ENCODE assay signal across 20 cellular contexts in genomic region chr6:24501914-24502313, GRCh38. TPM values are rescaled to one million over a fixed set of nuclear protein-coding genes. Genes with fewer than 3 reads are reported as not detected.
DNase-seq lines count a peak whose midpoint lies in the region; ATAC-seq, FAIRE-seq and TF ChIP-seq lines count a peak whose summit lies in the region.
"Had no signal": no experiment of that assay in that cellular context is flagged by ENCODE, and none has a peak within 500 bp of the region (broad histone marks: within the 10 kb centered on the region; RNA-seq: fewer than 3 reads in every experiment).

No MANE protein-coding gene starts in this region.

- no peaks in the 10 kb centered on the region for H3K79me1 ChIP-seq in IMR-90 (ENCODE audit: low read depth in 1 of 2, low read length in 2 of 2)

- DNase-seq in HepG2 (ENCODE audit: low spot score) (peak; percentile 49), right lobe of liver (no peak), IMR-90 (no peak), mucosa of descending colon (peak in 1 of 3 donors; percentile 32), lower lobe of right lung (no peak), NCI-H2081 treated with DMSO at 0.1 percent for 48 hours (lab: John Stamatoyannopoulos, UW) (no peak)
- DNase-seq in CD4-positive, alpha-beta T cell = no peak
- DNase-seq: AML-193; CD4-positive, alpha-beta memory T cell; DMS 273 treated with DMSO at 0.1 percent for 48 hours; DMS79 treated with DMSO at 0.1 percent for 48 hours; GF-D8; GM23248; HCEC 1CT; Kasumi-1; KG1 had no signal

- H2AK5ac ChIP-seq in IMR-90 (ENCODE audit: low read depth, low read length) = no peak overlapping the region

- dilution Hi-C loops in IMR-90 (cut with HindIII; ENCODE audit: low sequenced_read_pairs, unreplicated experiment) = no loop called here

- no peak overlapping the region for H2AFZ ChIP-seq in HepG2 (ENCODE audit: low read length)
- no peak overlapping the region for H2AFZ ChIP-seq in IMR-90 (replicated peaks; ENCODE audit: low read length, poor library complexity)
- H2AFZ ChIP-seq: GM23248 had no signal

- H3K18ac ChIP-seq in IMR-90 (ENCODE audit: low read depth, low read length) = no peak overlapping the region

- H3K27ac ChIP-seq in HepG2 (ENCODE audit: extremely low read length, insufficient read depth, low read length) = no peak overlapping the region
- H3K27ac ChIP-seq in right lobe of liver = no peak overlapping the region
- H3K27ac ChIP-seq in IMR-90 (ENCODE audit: insufficient read depth, low read length) = no peak overlapping the region
- H3K27ac ChIP-seq in CD4-positive, alpha-beta T cell (ENCODE audit: low read depth, low read length) = no peak overlapping the region
- H3K27ac ChIP-seq in lower lobe of right lung = no peak overlapping the region
- H3K27ac ChIP-seq: C4-2B, GM23248, HL-60 had no signal

- no peak overlapping the region for H3K56ac ChIP-seq in IMR-90 (ENCODE audit: extremely low read depth, insufficient read depth, low read length)

- CTCF ChIA-PET in HepG2 (lab: Yijun Ruan, JAX; ENCODE audit: low intra/inter-chr PET ratio, low total read pairs) = no interaction called here
- CTCF ChIA-PET in IMR-90 (lab: Yijun Ruan, JAX) = interaction anchor here (1.4 kb wide), 2 partner anchors 10 to 19 kb away, joined by 3 read pairs; no protein-coding TSS in a partner anchor
- CTCF ChIA-PET in CD4-positive, alpha-beta T cell (lab: Charles Lee) = interaction anchor here (0.6 kb wide), 1 partner anchor 262 kb away, joined by 3 read pairs; no protein-coding TSS in a partner anchor

- no peak overlapping the region for H4K8ac ChIP-seq in IMR-90 (ENCODE audit: low read depth in 2 of 2, low read length in 2 of 2)

- no peak overlapping the region for H3K27ac Mint-ChIP-seq in CD4-positive, alpha-beta T cell

- no peak overlapping the region for H2BK15ac ChIP-seq in IMR-90 (ENCODE audit: low read depth, low read length)

- POLR2A ChIA-PET in HepG2 (lab: Yijun Ruan, JAX) = interaction anchor here (0.6 to 1.3 kb wide), 2 partner anchors 19 to 127 kb away, joined by 3 to 4 read pairs; no protein-coding TSS in a partner anchor
- POLR2A ChIA-PET in IMR-90 (lab: Charles Lee; ENCODE audit: unreplicated experiment) = no interaction called here
- POLR2A ChIA-PET in CD4-positive, alpha-beta T cell (lab: Charles Lee) = no interaction called here

- TF ChIP-seq CTCF in HepG2 (CRISPR knock-in tag; IDR thresholded peaks at IDR 0.05) (no peak), right lobe of liver (IDR thresholded peaks at IDR 0.05) (no peak), IMR-90 (conservative IDR thresholded peaks at IDR 0.05; ENCODE audit: low read depth, low read length) (no peak), mucosa of descending colon (IDR thresholded peaks at IDR 0.05) (no peak), lower lobe of right lung (IDR thresholded peaks at IDR 0.05) (no peak)
- TF ChIP-seq CTCF in CD4-positive, alpha-beta T cell (IDR thresholded peaks at IDR 0.05) = no peak

- no peak overlapping the region for H3K4me3 Mint-ChIP-seq in CD4-positive, alpha-beta T cell
- H3K4me3 Mint-ChIP-seq: CD4-positive, alpha-beta memory T cell had no signal

- peak overlapping the region; percentile 65 for H2AK9ac ChIP-seq in IMR-90 (replicated peaks; ENCODE audit: low read depth, low read length, poor library complexity)

- no peaks in the 10 kb centered on the region for H3K27me3 Mint-ChIP-seq in CD4-positive, alpha-beta T cell
- H3K27me3 Mint-ChIP-seq: CD4-positive, alpha-beta memory T cell had no signal

- H2BK5ac ChIP-seq in IMR-90 (ENCODE audit: low read depth, low read length, poor library complexity, severe bottlenecking) = no peak overlapping the region

- H4K20me1 ChIP-seq in HepG2 (ENCODE audit: insufficient read depth, low read length) = no peaks in the 10 kb centered on the region
- H4K20me1 ChIP-seq in IMR-90 (ENCODE audit: insufficient read depth, low read length) = no peaks in the 10 kb centered on the region

- no peak overlapping the region for H2BK120ac ChIP-seq in IMR-90 (ENCODE audit: low read depth, low read length)

- ATAC-seq in HepG2 (no peak), right lobe of liver (no peak), IMR-90 (ENCODE audit: low read depth) (no peak), mucosa of descending colon (peak; percentile 60), lower lobe of right lung (no peak)
- ATAC-seq in CD4-positive, alpha-beta T cell (ENCODE audit: poor library complexity) = no peak

- peaks cover 58% of the 10 kb centered on the region for H3K36me3 Mint-ChIP-seq in CD4-positive, alpha-beta T cell (ENCODE audit: low read depth)

- H3K9me3 Mint-ChIP-seq in CD4-positive, alpha-beta T cell = peaks cover 1% of the 10 kb centered on the region

- H4K5ac ChIP-seq in IMR-90 (ENCODE audit: low read depth, low read length) = no peak overlapping the region

- H3K4me3 ChIP-seq in HepG2 (replicated peaks in 1 of 3; ENCODE audit: insufficient read depth in 1 of 3, low read depth in 2 of 3, low read length in 3 of 3) (no peak overlapping the region), right lobe of liver (no peak overlapping the region), IMR-90 (ENCODE audit: insufficient read depth, low read depth, low read length) (no peak overlapping the region), mucosa of descending colon (no peak overlapping the region), lower lobe of right lung (no peak overlapping the region)
- H3K4me3 ChIP-seq: GM23248 had no signal

- H3K9ac ChIP-seq in HepG2 (ENCODE audit: insufficient read depth, low read depth, low read length) (no peak overlapping the region), IMR-90 (ENCODE audit: low read depth, low read length) (no peak overlapping the region)
- H3K9ac ChIP-seq: GM23248 had no signal

- BruUV-seq in HepG2 (replicated peaks; lab: Mats Ljungman, UMichigan) (no TSS peak), IMR-90 (replicated peaks; lab: Mats Ljungman, UMichigan) (no TSS peak)

- FAIRE-seq in HepG2 (lab: Jason Lieb, UNC) = peak; percentile 85
- FAIRE-seq: A204.1, H54 had no signal

- H3K4me1 Mint-ChIP-seq in CD4-positive, alpha-beta T cell (ENCODE audit: low read depth) = peaks cover 12% of the 10 kb centered on the region

- H3K23ac ChIP-seq in IMR-90 (ENCODE audit: low read depth, low read length) = no peak overlapping the region

- H3K4me2 ChIP-seq in HepG2 (ENCODE audit: low read depth, low read length) (no peak overlapping the region), IMR-90 (ENCODE audit: low read depth, low read length) (no peak overlapping the region)

- in situ Hi-C loops in HepG2 (cut with HindIII; ENCODE audit: extremely low pct_ligation_motif_present, low pct_unique_long_range_greater_than_20kb) (no loop called here), IMR-90 (cut with MboI; ENCODE audit: low sequenced_read_pairs) (no loop called here)

- no peak for TF ChIP-seq EP300 in HepG2 (IDR thresholded peaks at IDR 0.05; ENCODE audit: low read depth in 2 of 2, low read length in 2 of 2)
- no peak for TF ChIP-seq EP300 in HepG2 (CRISPR knock-in tag; IDR thresholded peaks at IDR 0.05; ENCODE audit: borderline replicate concordance)

- H3K4ac ChIP-seq in IMR-90 (ENCODE audit: low read depth, low read length) = no peak overlapping the region

- no peak overlapping the region for H2BK20ac ChIP-seq in IMR-90 (ENCODE audit: low read depth, low read length)

- H3K79me2 ChIP-seq in HepG2 (ENCODE audit: insufficient read depth, low read length) = no peaks in the 10 kb centered on the region

- peaks cover 2 to 10% of the 10 kb centered on the region in 2 experiments for H3K36me3 ChIP-seq in HepG2 (replicated peaks in 1 of 2; ENCODE audit: control insufficient read depth in 1 of 2, insufficient read depth in 2 of 2, low read length in 2 of 2)
- no peaks in the 10 kb centered on the region for H3K36me3 ChIP-seq in right lobe of liver
- H3K36me3 ChIP-seq in IMR-90 (ENCODE audit: control insufficient read depth, insufficient read depth, low read length) = no peaks in the 10 kb centered on the region
- no peaks in the 10 kb centered on the region for H3K36me3 ChIP-seq in mucosa of descending colon (ENCODE audit: low read depth)
- H3K36me3 ChIP-seq in lower lobe of right lung = peaks cover 6% of the 10 kb centered on the region

- H3K9me1 ChIP-seq in IMR-90 (ENCODE audit: insufficient read depth, low read length) = no peaks in the 10 kb centered on the region

- H4K91ac ChIP-seq in IMR-90 (ENCODE audit: insufficient read depth, low read depth, low read length) = no peak overlapping the region

- H3K9me3 ChIP-seq in HepG2 (ENCODE audit: low read length) (no peaks in the 10 kb centered on the region), right lobe of liver (no peaks in the 10 kb centered on the region), IMR-90 (ENCODE audit: control insufficient read depth, insufficient read depth, low read length) (no peaks in the 10 kb centered on the region), mucosa of descending colon (no peaks in the 10 kb centered on the region), lower lobe of right lung (no peaks in the 10 kb centered on the region)
- H3K9me3 ChIP-seq in CD4-positive, alpha-beta T cell (ENCODE audit: control insufficient read depth, low read length) = no peaks in the 10 kb centered on the region

- H3K14ac ChIP-seq in IMR-90 (replicated peaks; ENCODE audit: low read depth, low read length) = no peak overlapping the region

- intact Hi-C loops in HepG2 (cut with micrococcal nuclease; ENCODE audit: unreplicated experiment) (no loop called here), right lobe of liver (cut with DNase I) (no loop called here), IMR-90 (cut with micrococcal nuclease) (no loop called here), mucosa of descending colon (cut with DNase I, micrococcal nuclease) (no loop called here), lower lobe of right lung (cut with DNase I) (no loop called here)
- intact Hi-C loops in CD4-positive, alpha-beta T cell (cut with DNase I, micrococcal nuclease) = no loop called here

- H3K4me1 ChIP-seq in HepG2 (ENCODE audit: insufficient read depth, low read length) (peaks cover 29% of the 10 kb centered on the region), right lobe of liver (peaks cover 0 to 8% (median 4%) of the 10 kb centered on the region in 4 donors), IMR-90 (ENCODE audit: control insufficient read depth, insufficient read depth, low read length) (no peaks in the 10 kb centered on the region), mucosa of descending colon (ENCODE audit: low read depth) (peaks cover 7% of the 10 kb centered on the region), lower lobe of right lung (no peaks in the 10 kb centered on the region)

- no peak for TF ChIP-seq RAD21 in HepG2 (CRISPR knock-in tag; IDR thresholded peaks at IDR 0.05)
- TF ChIP-seq RAD21 in IMR-90 (IDR thresholded peaks at IDR 0.05; ENCODE audit: low read length) = no peak

- H3K27me3 ChIP-seq in HepG2 (ENCODE audit: control insufficient read depth in 1 of 2, insufficient read depth in 2 of 2, low read length in 2 of 2) (no peaks in the 10 kb centered on the region), right lobe of liver (no peaks in the 10 kb centered on the region), IMR-90 (ENCODE audit: control insufficient read depth, insufficient read depth, low read length) (no peaks in the 10 kb centered on the region; the same call in 1 of the 2 replicates), lower lobe of right lung (ENCODE audit: low read depth) (no peaks in the 10 kb centered on the region)
- no peaks in the 10 kb centered on the region for H3K27me3 ChIP-seq in CD4-positive, alpha-beta T cell (ENCODE audit: control insufficient read depth, insufficient read depth, low read length)

- TF ChIP-seq POLR2A in HepG2 (IDR thresholded peaks at IDR 0.05; ENCODE audit: insufficient read depth in 1 of 2, low read depth in 2 of 2, low read length in 2 of 2) (no peak), right lobe of liver (IDR thresholded peaks at IDR 0.05) (no peak), IMR-90 (IDR thresholded peaks at IDR 0.05; ENCODE audit: low read depth, low read length) (no peak)

RNA-seq across cellular contexts. Expression of gene ALDH5A1, which starts 7.1 kb away (rescaled TPM):
- total RNA-seq in HepG2 (2016; rRNA removed; fragmentation: Illumina TruSeq; extraction: Trizol) (27.6 and 32.5 TPM in 2 replicates), right lobe of liver (10 to 100 TPM; 24.2 to 71.0 (median 47.2) TPM), IMR-90 (2012; rRNA removed) (0.28 and 0.36 TPM in 2 replicates), mucosa of descending colon (10 to 100 TPM in 1 of 3 donors, 1 to 10 TPM in 2; 5.9 to 18.2 (median 8.1) TPM), lower lobe of right lung (13.8 TPM)
- total RNA-seq in HepG2 (2016; cell fraction: cytosol; rRNA removed; fragmentation: Illumina TruSeq; extraction: Trizol; ENCODE audit: low read depth) = 12.0 and 12.4 TPM in 2 replicates
- 26.7 and 32.6 TPM in 2 replicates for total RNA-seq in HepG2 (2016; cell fraction: insoluble cytoplasmic fraction; rRNA removed; fragmentation: Illumina TruSeq; extraction: Trizol)
- total RNA-seq in HepG2 (2016; cell fraction: membrane; rRNA removed; fragmentation: Illumina TruSeq; extraction: Trizol) = 12.3 and 14.1 TPM in 2 replicates
- 25.2 and 33.4 TPM in 2 replicates for total RNA-seq in HepG2 (2016; cell fraction: nucleus; rRNA removed; fragmentation: Illumina TruSeq; extraction: Trizol)
- polyA plus RNA-seq in HepG2 (2011; rRNA removed) (12.7 and 12.8 TPM in 2 replicates), IMR-90 (2012; rRNA removed) (0.46 and 0.48 TPM in 2 replicates)
- polyA plus RNA-seq in HepG2 (2011; cell fraction: cytosol; rRNA removed) = 7.6 and 9.9 TPM in 2 replicates
- 8.3 and 9.4 TPM in 2 replicates for polyA plus RNA-seq in HepG2 (2011; cell fraction: nucleus; rRNA removed)
- polyA plus RNA-seq in HepG2 (2012) = 13.6 and 17.2 TPM in 2 replicates
- 1.6 and 1.9 TPM in 2 replicates for polyA plus RNA-seq in HepG2 (2016; cell fraction: cytosol; fragmentation: Illumina TruSeq; extraction: Trizol; ENCODE audit: low read depth)
- 32.3 and 36.6 TPM in 2 replicates for polyA plus RNA-seq in HepG2 (2016; cell fraction: insoluble cytoplasmic fraction; fragmentation: Illumina TruSeq; extraction: Trizol; ENCODE audit: low read depth)
- polyA plus RNA-seq in HepG2 (2016; cell fraction: membrane; fragmentation: Illumina TruSeq; extraction: Trizol; ENCODE audit: low read depth) = 5.4 and 6.1 TPM in 2 replicates
- polyA plus RNA-seq in HepG2 (2016; cell fraction: nucleus; fragmentation: Illumina TruSeq; extraction: Trizol; ENCODE audit: insufficient read depth, low read depth) = 41.8 and 43.5 TPM in 2 replicates
- 12.3 and 17.3 TPM in 2 replicates for polyA minus RNA-seq in HepG2 (2011; rRNA and poly(A)+ RNA removed; ENCODE audit: low replicate concordance)
- 18.7 and 20.1 TPM in 2 replicates for polyA minus RNA-seq in HepG2 (2011; cell fraction: cytosol; rRNA and poly(A)+ RNA removed)
- 11.3 and 17.3 TPM in 2 replicates for polyA minus RNA-seq in HepG2 (2011; cell fraction: nucleus; rRNA and poly(A)+ RNA removed)
- polyA plus RNA-seq in IMR-90 (2012; cell fraction: cytosol; rRNA removed) = 0.13 and 0.26 TPM in 2 replicates
- 0.25 and 0.45 TPM in 2 replicates for polyA plus RNA-seq in IMR-90 (2012; cell fraction: nucleus; rRNA removed; ENCODE audit: low replicate concordance)
- 1 to 10 TPM; 3.6 to 5.0 TPM for total RNA-seq in CD4-positive, alpha-beta T cell

RNA-seq across cellular contexts. Expression of gene GPLD1, which starts 12.5 kb away (rescaled TPM):
- total RNA-seq in HepG2 (2016; rRNA removed; fragmentation: Illumina TruSeq; extraction: Trizol) (6.4 and 7.6 TPM in 2 replicates), right lobe of liver (10 to 100 TPM; 19.9 to 53.0 (median 38.9) TPM), IMR-90 (2012; rRNA removed) (0.18 and 0.28 TPM in 2 replicates), mucosa of descending colon (1 to 10 TPM in 2 of 3 donors, under 1 TPM in 1; 0.36 to 5.8 (median 1.8) TPM), lower lobe of right lung (3.6 TPM)
- 3.5 and 3.6 TPM in 2 replicates for total RNA-seq in HepG2 (2016; cell fraction: cytosol; rRNA removed; fragmentation: Illumina TruSeq; extraction: Trizol; ENCODE audit: low read depth)
- 5.4 and 8.3 TPM in 2 replicates for total RNA-seq in HepG2 (2016; cell fraction: insoluble cytoplasmic fraction; rRNA removed; fragmentation: Illumina TruSeq; extraction: Trizol)
- 4.6 and 4.9 TPM in 2 replicates for total RNA-seq in HepG2 (2016; cell fraction: membrane; rRNA removed; fragmentation: Illumina TruSeq; extraction: Trizol)
- 9.4 and 10.7 TPM in 2 replicates for total RNA-seq in HepG2 (2016; cell fraction: nucleus; rRNA removed; fragmentation: Illumina TruSeq; extraction: Trizol)
- polyA plus RNA-seq in HepG2 (2011; rRNA removed) (6.0 and 6.2 TPM in 2 replicates), IMR-90 (2012; rRNA removed) (0.05 and 0.11 TPM in 2 replicates)
- 3.5 and 3.6 TPM in 2 replicates for polyA plus RNA-seq in HepG2 (2011; cell fraction: cytosol; rRNA removed)
- 7.3 and 8.6 TPM in 2 replicates for polyA plus RNA-seq in HepG2 (2011; cell fraction: nucleus; rRNA removed)
- 3.0 and 3.6 TPM in 2 replicates for polyA plus RNA-seq in HepG2 (2012)
- polyA plus RNA-seq in HepG2 (2016; cell fraction: cytosol; fragmentation: Illumina TruSeq; extraction: Trizol; ENCODE audit: low read depth) = 0.34 and 0.76 TPM in 2 replicates
- 3.1 TPM in 2 replicates for polyA plus RNA-seq in HepG2 (2016; cell fraction: insoluble cytoplasmic fraction; fragmentation: Illumina TruSeq; extraction: Trizol; ENCODE audit: low read depth)
- polyA plus RNA-seq in HepG2 (2016; cell fraction: membrane; fragmentation: Illumina TruSeq; extraction: Trizol; ENCODE audit: low read depth) = 1.2 and 1.5 TPM in 2 replicates
- 9.6 and 10.3 TPM in 2 replicates for polyA plus RNA-seq in HepG2 (2016; cell fraction: nucleus; fragmentation: Illumina TruSeq; extraction: Trizol; ENCODE audit: insufficient read depth, low read depth)
- polyA minus RNA-seq in HepG2 (2011; rRNA and poly(A)+ RNA removed; ENCODE audit: low replicate concordance) = 3.0 and 11.6 TPM in 2 replicates
- 3.7 and 5.0 TPM in 2 replicates for polyA minus RNA-seq in HepG2 (2011; cell fraction: cytosol; rRNA and poly(A)+ RNA removed)
- polyA minus RNA-seq in HepG2 (2011; cell fraction: nucleus; rRNA and poly(A)+ RNA removed) = 11.5 and 11.8 TPM in 2 replicates
- 0.05 and 0.21 TPM in 2 replicates for polyA plus RNA-seq in IMR-90 (2012; cell fraction: cytosol; rRNA removed)
- polyA plus RNA-seq in IMR-90 (2012; cell fraction: nucleus; rRNA removed; ENCODE audit: low replicate concordance) = 0.11 and 0.12 TPM in 2 replicates
- total RNA-seq in CD4-positive, alpha-beta T cell = under 1 TPM; 0.59 to 0.66 TPM
